Comparison of ENCODE assay signal across 8 cellular contexts in the genomic region with DNA sequence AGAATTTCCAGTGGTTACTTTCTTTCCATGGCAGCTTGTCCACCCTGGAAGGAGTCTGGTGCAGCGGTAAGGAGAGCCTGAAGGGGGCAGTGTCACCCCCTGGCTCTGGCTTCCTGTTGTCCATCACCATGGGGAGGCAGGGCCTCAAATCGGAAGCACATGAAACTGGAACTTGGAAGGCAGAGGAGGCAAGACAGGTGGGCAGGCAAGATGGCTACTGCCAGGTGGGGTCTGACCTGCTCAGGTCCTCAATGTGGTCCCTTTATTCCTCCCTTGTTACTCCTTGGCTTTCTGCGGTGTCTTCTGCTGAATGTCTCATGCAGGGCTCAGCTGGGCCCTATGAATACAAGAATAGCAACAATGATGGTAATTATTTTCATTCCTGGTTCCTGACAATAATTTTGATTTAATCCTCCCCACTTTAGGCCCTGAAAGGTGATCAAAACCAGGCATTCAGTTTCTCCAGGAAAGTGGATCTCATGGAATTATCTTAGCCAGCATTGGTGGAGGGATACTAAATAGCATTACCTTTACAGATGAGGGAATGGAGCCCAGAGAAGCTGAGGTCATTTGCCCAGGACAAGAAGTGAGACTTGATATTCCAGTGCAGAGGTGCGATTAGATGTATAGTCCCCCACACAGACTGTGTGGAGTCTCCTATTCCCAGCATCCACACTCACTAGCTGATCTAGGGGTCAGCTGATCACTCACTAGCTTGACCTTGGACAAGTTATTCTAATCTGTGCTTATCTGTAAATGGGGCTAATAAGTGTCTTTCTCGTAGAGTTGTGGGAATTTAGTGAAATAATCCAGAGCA. TPM values are rescaled to one million over a fixed set of nuclear protein-coding genes. Genes with fewer than 3 reads are reported as not detected.
DNase-seq lines count a peak whose midpoint lies in the region; ATAC-seq and TF ChIP-seq lines count a peak whose summit lies in the region.

No MANE protein-coding gene starts in this region.

- no peaks in the 10 kb centered on the region for H3K36me3 ChIP-seq in A673 (ENCODE audit: insufficient read depth, low read length, poor library complexity, severe bottlenecking)

- ATAC-seq in HG03521 (IDR thresholded peaks at IDR 0.05; ENCODE audit: unreplicated experiment): no peak
- ATAC-seq in GM19324 (IDR thresholded peaks at IDR 0.05; ENCODE audit: low FRiP score, unreplicated experiment): no peak

- no peaks in the 10 kb centered on the region for H3K9me3 ChIP-seq in A673 (ENCODE audit: low read depth, low read length, poor library complexity, severe bottlenecking)

- H3K27me3 ChIP-seq in A673 (replicated peaks; ENCODE audit: insufficient read depth, low read depth, low read length, poor library complexity): no peaks in the 10 kb centered on the region

- H3K27ac ChIP-seq in A673 (ENCODE audit: low read depth, low read length, poor library complexity, severe bottlenecking): no peak overlapping the region

- H3K9me3 Mint-ChIP-seq in osteocyte (ENCODE audit: unreplicated experiment): no peaks in the 10 kb centered on the region

- no peak overlapping the region for H3K27ac Mint-ChIP-seq in osteocyte (ENCODE audit: unreplicated experiment)

- TF ChIP-seq CTCF in A673 (conservative IDR thresholded peaks at IDR 0.05; ENCODE audit: low read depth, low read length) (peak; percentile 81), cardiac fibroblast (IDR thresholded peaks at IDR 0.05; ENCODE audit: low read depth, low read length) (peak; percentile 89), osteocyte (IDR thresholded peaks at IDR 0.05) (peak; percentile 56)

- H3K36me3 Mint-ChIP-seq in osteocyte (ENCODE audit: unreplicated experiment): peaks cover under 1% of the 10 kb centered on the region

- intact Hi-C loops in A673 (cut with micrococcal nuclease; ENCODE audit: unreplicated experiment): no loop called here

- peaks cover 9% of the 10 kb centered on the region for H3K4me1 Mint-ChIP-seq in osteocyte (ENCODE audit: unreplicated experiment)

- POLR2A ChIA-PET in A673 (lab: Charles Lee; ENCODE audit: low non-redundant PET): no interaction called here

- H3K27me3 Mint-ChIP-seq in osteocyte (ENCODE audit: unreplicated experiment): no peaks in the 10 kb centered on the region

- H3K4me3 ChIP-seq in A673 (ENCODE audit: low read depth, low read length, poor library complexity, severe bottlenecking): no peak overlapping the region
- H3K4me3 ChIP-seq in cardiac fibroblast (replicated peaks in 1 of 2; ENCODE audit: low read depth in 2 of 2, low read length in 2 of 2): no peak overlapping the region

- CTCF ChIA-PET in A673 (lab: Charles Lee): interaction anchor here (0.6 to 1.3 kb wide), 4 partner anchors 12 to 106 kb away, joined by 3 to 6 read pairs (median 3); no protein-coding TSS in a partner anchor

- DNase-seq in A673 (ENCODE audit: low spot score): peak; percentile 58
- DNase-seq in Daoy (ENCODE audit: low read depth): peak; percentile 59
- DNase-seq in NCI-H2227 treated with DMSO at 0.1 percent for 48 hours (lab: John Stamatoyannopoulos, UW): peak; percentile 22
- DNase-seq in cardiac fibroblast (ENCODE audit: low read depth in 2 of 2): peak in 1 of 2 donors; percentile 52
- no peak for DNase-seq in osteocyte (ENCODE audit: extremely low spot score, unreplicated experiment)
- no peak for DNase-seq in SW 1271 (lab: John Stamatoyannopoulos, UW)

- BruUV-seq in A673 (replicated peaks; lab: Mats Ljungman, UMichigan): no TSS peak

- no peak overlapping the region for H3K4me3 Mint-ChIP-seq in osteocyte (ENCODE audit: unreplicated experiment)

- H3K4me1 ChIP-seq in A673 (ENCODE audit: insufficient read depth, low read length, poor library complexity, severe bottlenecking): no peaks in the 10 kb centered on the region

RNA-seq across cellular contexts. Expression of a gene that starts 17.6 kb away (rescaled TPM):
- total RNA-seq in A673 (2021) (4.1 and 4.4 TPM in 2 replicates), osteocyte (13.0 and 13.4 TPM in 2 replicates)
- total RNA-seq in Daoy (2014; rRNA removed; shearing (Covaris generic)): 1.3 and 1.7 TPM in 2 replicates

RNA-seq across cellular contexts. Expression of a gene that starts 29.0 kb away (rescaled TPM):
- total RNA-seq in A673 (2021) (83.6 and 90.0 TPM in 2 replicates), osteocyte (64.9 and 65.1 TPM in 2 replicates)
- total RNA-seq in Daoy (2014; rRNA removed; shearing (Covaris generic)): 273 and 292 TPM in 2 replicates

RNA-seq across cellular contexts. Expression of a gene that starts 49.8 kb away (rescaled TPM):
- 9.2 and 9.7 TPM in 2 replicates for total RNA-seq in A673 (2021)
- 2.0 and 3.3 TPM in 2 replicates for total RNA-seq in Daoy (2014; rRNA removed; shearing (Covaris generic))
- total RNA-seq in osteocyte: 6.6 and 7.1 TPM in 2 replicates

Comparison
In these comparisons a context has a peak if more than half of its experiments do, and no peak if none do; other contexts are left out.
1. DNase-seq: peak in A673 (single experiment), Daoy (single experiment) and NCI-H2227 treated with DMSO at 0.1 percent for 48 hours (single experiment); none in osteocyte (single experiment) and SW 1271 (0 of 2).
2. Peak in every context shown above with its lines, with median percentiles within 50 percentile points of each other: CTCF ChIP-seq.